Comparison of ENCODE assay signal across 8 cellular contexts in the genomic region with DNA sequence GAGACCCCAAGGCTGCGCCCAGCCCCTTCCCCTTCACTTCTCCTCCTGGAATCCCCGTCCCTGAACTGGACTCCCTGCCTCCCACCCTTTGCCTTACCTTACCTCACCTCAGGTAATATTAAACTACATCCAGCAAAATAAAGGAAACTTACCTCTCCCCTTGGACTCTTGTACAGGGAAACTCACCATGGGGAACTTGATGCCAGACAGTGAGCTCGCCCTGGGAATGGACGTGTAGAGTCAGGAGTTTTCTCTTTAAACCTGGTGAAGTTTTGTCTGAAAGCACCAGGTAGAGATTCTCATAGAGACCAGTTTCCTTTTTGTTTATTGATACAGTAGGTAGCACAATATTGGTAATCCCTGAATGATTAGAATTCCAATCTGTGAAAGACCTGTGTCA. TPM values are rescaled to one million over a fixed set of nuclear protein-coding genes. Genes with fewer than 3 reads are reported as not detected.
DNase-seq lines count a peak whose midpoint lies in the region; ATAC-seq and TF ChIP-seq lines count a peak whose summit lies in the region.

No MANE protein-coding gene starts in this region.

- no peak for DNase-seq in activated T-cell treated with anti-CD3 and anti-CD28 coated beads, Interleukin-2, amount 50 U/mL, for 72 hours
- DNase-seq in activated T-cell treated with anti-CD3 and anti-CD28 coated beads for 4 hours = no peak
- no peak for DNase-seq in SJSA1 (ENCODE audit: low read depth in 1 of 2, low spot score in 2 of 2)
- DNase-seq in fibroblast of lung (ENCODE audit: low read depth in 2 of 2) = peak; percentile 3 to 14
- no peak for DNase-seq in osteoblast (ENCODE audit: insufficient read length, low spot score, missing footprints)
- DNase-seq in globus pallidus (ENCODE audit: low spot score) = no peak
- no peak for DNase-seq in T-helper 9 cell

- peaks cover 62% of the 10 kb centered on the region for H3K4me1 Mint-ChIP-seq in activated T-cell treated with anti-CD3 and anti-CD28 coated beads, Interleukin-2, amount 50 U/mL, for 72 hours (ENCODE audit: low read depth)

- ATAC-seq in activated T-cell treated with anti-CD3 and anti-CD28 coated beads, Interleukin-2, amount 50 U/mL, for 72 hours (replicated peaks in 1 of 2) = no peak
- no peak for ATAC-seq in GM19463 (IDR thresholded peaks at IDR 0.05; ENCODE audit: unreplicated experiment)

- H3K9me3 ChIP-seq in SJSA1 (replicated peaks) = no peaks in the 10 kb centered on the region
- H3K9me3 ChIP-seq in fibroblast of lung (ENCODE audit: control insufficient read depth, insufficient read depth, low read depth, low read length) = no peaks in the 10 kb centered on the region
- no peaks in the 10 kb centered on the region for H3K9me3 ChIP-seq in osteoblast (ENCODE audit: low read depth, low read length)

- H3K79me2 ChIP-seq in fibroblast of lung (ENCODE audit: control insufficient read depth, insufficient read depth, low read length) = peaks cover 6% of the 10 kb centered on the region
- peaks cover 5% of the 10 kb centered on the region for H3K79me2 ChIP-seq in osteoblast (ENCODE audit: insufficient read depth, low read length)

- peak overlapping the region; percentile 88 for H3K4me3 ChIP-seq in SJSA1
- H3K4me3 ChIP-seq in fibroblast of lung (replicated peaks in 1 of 4; ENCODE audit: control extremely low read depth in 1 of 4, insufficient read depth in 1 of 4, low read depth in 3 of 4, low read length in 4 of 4) = peak overlapping the region; percentile 43 to 71 (median 61)
- H3K4me3 ChIP-seq in osteoblast (ENCODE audit: insufficient read depth, low read length) = peak overlapping the region; percentile 84

- H3K4me2 ChIP-seq in fibroblast of lung (ENCODE audit: extremely low read depth, insufficient read depth, low read length) = peak overlapping the region; percentile 53
- peak overlapping the region; percentile 89 for H3K4me2 ChIP-seq in osteoblast (ENCODE audit: insufficient read depth, low read length)

- H3K36me3 Mint-ChIP-seq in activated T-cell treated with anti-CD3 and anti-CD28 coated beads, Interleukin-2, amount 50 U/mL, for 72 hours (ENCODE audit: insufficient read depth in 2 of 2) = peaks cover 12 to 27% of the 10 kb centered on the region in 2 donors

- peak overlapping the region; percentile 92 for H3K9ac ChIP-seq in fibroblast of lung (ENCODE audit: insufficient read depth, low read length)

- H3K27ac ChIP-seq in SJSA1 (peak overlapping the region; percentile 96), fibroblast of lung (ENCODE audit: insufficient read depth, low read length) (peak overlapping the region; percentile 93), osteoblast (ENCODE audit: low read depth, low read length) (peak overlapping the region; percentile 74)

- no peak for TF ChIP-seq CTCF in fibroblast of lung (conservative IDR thresholded peaks at IDR 0.05 in 1 of 2, IDR thresholded peaks at IDR 0.05 in 1 of 2; ENCODE audit: low read depth in 1 of 2, low read length in 2 of 2)
- TF ChIP-seq CTCF in osteoblast (IDR thresholded peaks at IDR 0.05; ENCODE audit: extremely low read depth, low read depth, low read length) = no peak

- H3K27me3 ChIP-seq in SJSA1 (replicated peaks) (peaks cover 5% of the 10 kb centered on the region; the same call in 1 of the 2 replicates), fibroblast of lung (ENCODE audit: control insufficient read depth, insufficient read depth, low read length) (peaks cover 8% of the 10 kb centered on the region), osteoblast (ENCODE audit: insufficient read depth, low read length) (peaks cover 22% of the 10 kb centered on the region)

- H3K9me3 Mint-ChIP-seq in activated T-cell treated with anti-CD3 and anti-CD28 coated beads, Interleukin-2, amount 50 U/mL, for 72 hours = peaks cover 0 to 3% of the 10 kb centered on the region in 2 donors

- H3K36me3 ChIP-seq in SJSA1 (peaks cover 15% of the 10 kb centered on the region), fibroblast of lung (ENCODE audit: control insufficient read depth, insufficient read depth, low read length) (peaks cover 5% of the 10 kb centered on the region), osteoblast (ENCODE audit: insufficient read depth, low read length) (peaks cover 9% of the 10 kb centered on the region)

- H2AFZ ChIP-seq in fibroblast of lung (ENCODE audit: low read length) = peak overlapping the region; percentile 27
- H2AFZ ChIP-seq in osteoblast (ENCODE audit: low read length) = peak overlapping the region; percentile 80

- peak overlapping the region; percentile 96 for H3K27ac Mint-ChIP-seq in activated T-cell treated with anti-CD3 and anti-CD28 coated beads, Interleukin-2, amount 50 U/mL, for 72 hours

- peaks cover 7% of the 10 kb centered on the region for H3K4me1 ChIP-seq in SJSA1 (replicated peaks)
- H3K4me1 ChIP-seq in fibroblast of lung (ENCODE audit: control insufficient read depth, extremely low read depth, insufficient read depth, low read length) = no peaks in the 10 kb centered on the region
- H3K4me1 ChIP-seq in osteoblast (ENCODE audit: insufficient read depth, low read length) = peaks cover 3% of the 10 kb centered on the region

- H3K27me3 Mint-ChIP-seq in activated T-cell treated with anti-CD3 and anti-CD28 coated beads, Interleukin-2, amount 50 U/mL, for 72 hours (ENCODE audit: low read depth) = peaks cover 7% of the 10 kb centered on the region

- peak overlapping the region; percentile 96 to 98 for H3K4me3 Mint-ChIP-seq in activated T-cell treated with anti-CD3 and anti-CD28 coated beads, Interleukin-2, amount 50 U/mL, for 72 hours

- H4K20me1 ChIP-seq in fibroblast of lung (ENCODE audit: control insufficient read depth, extremely low read depth, insufficient read depth, low read length) (no peaks in the 10 kb centered on the region), osteoblast (ENCODE audit: insufficient read depth, low read length) (peaks cover 9% of the 10 kb centered on the region)

RNA-seq across cellular contexts. Expression of a gene that starts 0.5 kb away (rescaled TPM):
- 100 to 1,000 TPM; 781 to 974 TPM for total RNA-seq in activated T-cell treated with anti-CD3 and anti-CD28 coated beads, Interleukin-2, amount 50 U/mL, for 72 hours
- total RNA-seq in SJSA1 (2014; rRNA removed; shearing (Covaris generic)) = 768 and 818 TPM in 2 replicates
- 122 and 193 TPM in 2 replicates for total RNA-seq in fibroblast of lung
- polyA plus RNA-seq in fibroblast of lung = 274 and 408 TPM in 2 replicates
- 437 and 484 TPM in 2 replicates for polyA plus RNA-seq in fibroblast of lung (2012)
- polyA minus RNA-seq in fibroblast of lung (ENCODE audit: low replicate concordance) = 359 and 618 TPM in 2 replicates
- total RNA-seq in osteoblast = 477 and 489 TPM in 2 replicates

Comparison
In these comparisons a context has a peak if more than half of its experiments do, and no peak if none do; other contexts are left out.
1. DNase-seq: peak in fibroblast of lung (2 of 2); none in activated T-cell treated with anti-CD3 and anti-CD28 coated beads, Interleukin-2, amount 50 U/mL, for 72 hours (0 of 2), activated T-cell treated with anti-CD3 and anti-CD28 coated beads for 4 hours (single experiment), SJSA1 (0 of 2), osteoblast (single experiment), globus pallidus (single experiment) and T-helper 9 cell (single experiment).
2. Peak in every context shown above with its lines, with median percentiles within 50 percentile points of each other: H3K27ac ChIP-seq and H3K4me3 ChIP-seq.